20 cellular contexts compared by ENCODE assay signal in genomic region chr14:70999117-70999516, GRCh38.
DNase-seq lines count a peak whose midpoint lies in the region; ATAC-seq and TF ChIP-seq lines count a peak whose summit lies in the region.
"Had no signal": no experiment of that assay in that cellular context is flagged by ENCODE, and none has a peak within 500 bp of the region (broad histone marks: within the 10 kb centered on the region; RNA-seq: fewer than 3 reads in every experiment).

No MANE protein-coding gene starts in this region.

- peak; percentile 67 for ATAC-seq in activated CD8-positive, alpha-beta T cell treated with anti-CD3 and anti-CD28 coated beads for 36 hours
- ATAC-seq in naive thymus-derived CD8-positive, alpha-beta T cell: peak; percentile 89 to 94
- no peak for ATAC-seq in omental fat pad (ENCODE audit: low FRiP score)
- ATAC-seq: gastroesophageal sphincter had no signal

- H3K27me3 ChIP-seq in left ventricle myocardium inferior (ENCODE audit: low read depth): no peaks in the 10 kb centered on the region
- H3K27me3 ChIP-seq: BE2C, gastroesophageal sphincter had no signal

- H3K27me3 Mint-ChIP-seq in activated CD8-positive, alpha-beta T cell treated with anti-CD3 and anti-CD28 coated beads for 36 hours: no peaks in the 10 kb centered on the region
- no peaks in the 10 kb centered on the region for H3K27me3 Mint-ChIP-seq in naive thymus-derived CD8-positive, alpha-beta T cell

- H3K9me3 Mint-ChIP-seq in activated CD8-positive, alpha-beta T cell treated with anti-CD3 and anti-CD28 coated beads for 36 hours: peaks cover 3% of the 10 kb centered on the region
- H3K9me3 Mint-ChIP-seq in naive thymus-derived CD8-positive, alpha-beta T cell: peaks cover 0 to 3% (median 0%) of the 10 kb centered on the region in 9 donors

- H3K9me3 ChIP-seq in left ventricle myocardium inferior (replicated peaks): no peaks in the 10 kb centered on the region
- H3K9me3 ChIP-seq: BE2C, gastroesophageal sphincter, thoracic aorta had no signal

- DNase-seq in CD1c-positive myeloid dendritic cell (ENCODE audit: extremely low spot score) (peak; percentile 6), GF-D8 (lab: John Stamatoyannopoulos, UW) (peak; percentile 37), left ventricle myocardium inferior (no peak), omental fat pad (ENCODE audit: low spot score) (no peak), GM10266 (ENCODE audit: extremely low spot score) (no peak)
- no peak for DNase-seq in activated CD8-positive, alpha-beta T cell treated with anti-CD3 and anti-CD28 coated beads for 36 hours
- peak in 3 of 10 donors; percentile 44 to 65 (median 64) for DNase-seq in naive thymus-derived CD8-positive, alpha-beta T cell
- DNase-seq: activated CD4-positive, CD25-positive, alpha-beta regulatory T cell; activated effector memory CD4-positive, alpha-beta T cell treated with anti-CD3 and anti-CD28 coated beads, Interleukin-2, amount 50 U/mL, for 16 hours; BE2C; caudate nucleus; IMR-90; mesendoderm; NCI-H146; NCI-H524; posterior cingulate gyrus; stimulated activated CD4-positive, alpha-beta T cell treated with anti-CD3 and anti-CD28 coated beads, Interleukin-12 subunit alpha, Interleukin-12 subunit beta, amount 100 ng/mL, for 4 hours; SW 1271 had no signal

- CTCF ChIA-PET in activated CD8-positive, alpha-beta T cell treated with anti-CD3 and anti-CD28 coated beads for 36 hours (lab: Charles Lee): interaction anchor here (0.9 to 2.4 kb wide), 4 partner anchors 12 to 181 kb away, joined by 3 to 17 read pairs (median 4); no protein-coding TSS in a partner anchor

- intact Hi-C loops in activated CD8-positive, alpha-beta T cell treated with anti-CD3 and anti-CD28 coated beads for 36 hours (cut with micrococcal nuclease): no loop called here
- intact Hi-C loops in left ventricle myocardium inferior (cut with micrococcal nuclease): no loop called here

- POLR2A ChIA-PET in activated CD8-positive, alpha-beta T cell treated with anti-CD3 and anti-CD28 coated beads for 36 hours (lab: Charles Lee): interaction anchor here (0.7 kb wide), 1 partner anchor 13 kb away, joined by 5 read pairs; no protein-coding TSS in a partner anchor
- POLR2A ChIA-PET in naive thymus-derived CD8-positive, alpha-beta T cell (lab: Charles Lee): interaction anchor here (0.6 to 2.5 kb wide), 4 partner anchors 11 to 189 kb away, joined by 3 to 10 read pairs (median 4); partner anchors contain the start of gene MAP3K9

- peaks cover 16% of the 10 kb centered on the region for H3K36me3 ChIP-seq in left ventricle myocardium inferior

- H3K27ac Mint-ChIP-seq in activated CD8-positive, alpha-beta T cell treated with anti-CD3 and anti-CD28 coated beads for 36 hours: peak overlapping the region; percentile 78
- peak overlapping the region; percentile 57 to 97 (median 86) for H3K27ac Mint-ChIP-seq in naive thymus-derived CD8-positive, alpha-beta T cell

- peaks cover 28% of the 10 kb centered on the region for H3K4me1 ChIP-seq in left ventricle myocardium inferior
- H3K4me1 ChIP-seq: gastroesophageal sphincter had no signal

- no peak for TF ChIP-seq CTCF in activated CD8-positive, alpha-beta T cell treated with anti-CD3 and anti-CD28 coated beads for 36 hours (IDR thresholded peaks at IDR 0.05)
- TF ChIP-seq CTCF in left ventricle myocardium inferior (IDR thresholded peaks at IDR 0.05; ENCODE audit: borderline replicate concordance) (no peak), omental fat pad (IDR thresholded peaks at IDR 0.05) (no peak), GM10266 (IDR thresholded peaks at IDR 0.05; ENCODE audit: control insufficient read depth, insufficient read depth, low read depth, missing control alignments) (no peak)

- H3K27ac ChIP-seq in left ventricle myocardium inferior (replicated peaks): no peak overlapping the region
- H3K27ac ChIP-seq: gastroesophageal sphincter, thoracic aorta had no signal

- H3K4me1 Mint-ChIP-seq in activated CD8-positive, alpha-beta T cell treated with anti-CD3 and anti-CD28 coated beads for 36 hours (ENCODE audit: low read depth): peaks cover 73% of the 10 kb centered on the region
- H3K4me1 Mint-ChIP-seq in naive thymus-derived CD8-positive, alpha-beta T cell: peaks cover 22 to 84% (median 71%) of the 10 kb centered on the region in 4 donors

- H3K4me3 Mint-ChIP-seq in activated CD8-positive, alpha-beta T cell treated with anti-CD3 and anti-CD28 coated beads for 36 hours: no peak overlapping the region
- H3K4me3 Mint-ChIP-seq in naive thymus-derived CD8-positive, alpha-beta T cell: peak overlapping the region; percentile 49 to 82 (median 73)

- no peak overlapping the region for H3K4me3 ChIP-seq in left ventricle myocardium inferior
- H3K4me3 ChIP-seq: gastroesophageal sphincter, thoracic aorta had no signal

- peaks cover 35% of the 10 kb centered on the region for H3K36me3 Mint-ChIP-seq in activated CD8-positive, alpha-beta T cell treated with anti-CD3 and anti-CD28 coated beads for 36 hours (ENCODE audit: low read depth)
- H3K36me3 Mint-ChIP-seq in naive thymus-derived CD8-positive, alpha-beta T cell: peaks cover 12 to 41% (median 32%) of the 10 kb centered on the region in 3 donors

Comparison
In these comparisons a context has a peak if more than half of its experiments do, and no peak if none do; other contexts are left out.
1. DNase-seq: peak in CD1c-positive myeloid dendritic cell (single experiment) and GF-D8 (single experiment); none in activated CD8-positive, alpha-beta T cell treated with anti-CD3 and anti-CD28 coated beads for 36 hours (single experiment), left ventricle myocardium inferior (single experiment), omental fat pad (single experiment) and GM10266 (single experiment).